ENCODE assay signal across 15 cellular contexts in the genomic region with DNA sequence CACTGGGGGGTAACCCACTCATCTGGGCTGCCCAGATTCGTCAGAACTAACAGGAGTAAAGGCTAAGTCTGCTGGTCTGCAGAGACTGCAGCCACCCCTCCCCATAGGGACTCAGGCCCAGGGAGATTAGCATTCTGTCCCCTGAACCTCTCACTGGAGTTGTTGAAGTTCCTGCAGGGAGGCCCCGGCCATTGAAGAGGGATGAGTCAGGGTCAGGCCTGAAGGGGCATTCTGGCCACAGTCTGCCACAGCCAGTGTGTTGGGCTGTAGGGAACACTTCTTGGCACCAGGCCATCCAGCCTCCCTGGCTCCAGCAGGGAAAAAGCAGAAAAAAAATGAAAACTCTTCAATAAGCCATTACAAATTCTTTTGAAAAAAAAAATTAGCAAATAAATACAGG. TPM values are rescaled to one million over a fixed set of nuclear protein-coding genes. Genes with fewer than 3 reads are reported as not detected.
DNase-seq lines count a peak whose midpoint lies in the region; ATAC-seq and TF ChIP-seq lines count a peak whose summit lies in the region.
"Had no signal": no experiment of that assay in that cellular context is flagged by ENCODE, and none has a peak within 500 bp of the region (broad histone marks: within the 10 kb centered on the region; RNA-seq: fewer than 3 reads in every experiment).

No MANE protein-coding gene starts in this region.

- ATAC-seq in Right ventricle myocardium inferior (no peak), heart left ventricle (no peak)
- no peak for ATAC-seq in stimulated activated effector memory CD8-positive, alpha-beta T cell treated with anti-CD3 and anti-CD28 coated beads, Interleukin-12 subunit alpha, Interleukin-12 subunit beta, amount 100 ng/mL, for 72 hours

- H3K36me3 ChIP-seq in heart left ventricle (no peaks in the 10 kb centered on the region), SJSA1 (no peaks in the 10 kb centered on the region), thyroid gland (no peaks in the 10 kb centered on the region)
- H3K36me3 ChIP-seq: tibial nerve had no signal

- TF ChIP-seq CTCF in heart left ventricle (IDR thresholded peaks at IDR 0.05): no peak
- TF ChIP-seq CTCF in foreskin fibroblast (IDR thresholded peaks at IDR 0.05; ENCODE audit: low read depth, low read length): no peak
- TF ChIP-seq CTCF in thyroid gland (IDR thresholded peaks at IDR 0.05): no peak

- intact Hi-C loops in Right ventricle myocardium inferior (cut with DNase I): no loop called here
- intact Hi-C loops in heart left ventricle (cut with DNase I): loop anchor here in 1 of 10 donors (5.0 kb wide), 1 partner anchor 197 kb away; no protein-coding TSS in a partner anchor
- intact Hi-C loops in thyroid gland (cut with DNase I): no loop called here

- no peak overlapping the region for H3K4me3 ChIP-seq in heart left ventricle
- no peak overlapping the region for H3K4me3 ChIP-seq in SJSA1
- H3K4me3 ChIP-seq in foreskin fibroblast (ENCODE audit: low read depth in 1 of 2, low read length in 2 of 2): no peak overlapping the region
- no peak overlapping the region for H3K4me3 ChIP-seq in thyroid gland (replicated peaks in 1 of 3)
- H3K4me3 ChIP-seq: coronary artery, tibial nerve had no signal

- H3K4me1 ChIP-seq in heart left ventricle (no peaks in the 10 kb centered on the region), SJSA1 (replicated peaks) (peaks cover 11% of the 10 kb centered on the region), thyroid gland (peaks cover 0 to 5% of the 10 kb centered on the region in 2 donors)

- H3K27ac ChIP-seq in heart left ventricle (no peak overlapping the region), SJSA1 (no peak overlapping the region), thyroid gland (no peak overlapping the region)
- H3K27ac ChIP-seq: coronary artery, tibial nerve had no signal

- 47 to 66% (median 58%) methylated on average over 2 of the region's 2 CpGs for WGBS in heart left ventricle, 4 donors
- WGBS in thyroid gland, 2 donors: 42% methylated on average over 2 of the region's 2 CpGs

- DNase-seq in Right ventricle myocardium inferior (ENCODE audit: missing footprints) (peak; percentile 53), heart left ventricle (no peak), SJSA1 (ENCODE audit: low read depth in 1 of 2, low spot score in 2 of 2) (peak; percentile 72 to 89), foreskin fibroblast (peak; percentile 33 to 64), thyroid gland (peak; percentile 26 to 51), NCI-H774 (lab: John Stamatoyannopoulos, UW) (no peak)
- no peak for DNase-seq in activated CD8-positive, alpha-beta memory T cell treated with anti-CD3 and anti-CD28 coated beads, Interleukin-2, amount 50 U/mL, for 4 hours
- no peak for DNase-seq in stimulated activated effector memory CD8-positive, alpha-beta T cell treated with anti-CD3 and anti-CD28 coated beads, Interleukin-12 subunit alpha, Interleukin-12 subunit beta, amount 100 ng/mL, for 72 hours (ENCODE audit: low spot score in 2 of 2)
- DNase-seq: activated B cell treated with CpG ODN at 0.5 μM for 24 hours, KG1, NCI-H1694, SK-N-SH had no signal

- no peaks in the 10 kb centered on the region for H3K36me3 Mint-ChIP-seq in stimulated activated effector memory CD8-positive, alpha-beta T cell treated with anti-CD3 and anti-CD28 coated beads, Interleukin-12 subunit alpha, Interleukin-12 subunit beta, amount 100 ng/mL, for 72 hours

- peaks cover 0 to 10% (median 0%) of the 10 kb centered on the region in 12 donors for H3K9me3 ChIP-seq in heart left ventricle
- no peaks in the 10 kb centered on the region for H3K9me3 ChIP-seq in SJSA1 (replicated peaks)
- H3K9me3 ChIP-seq in thyroid gland: no peaks in the 10 kb centered on the region
- H3K9me3 ChIP-seq: SK-N-SH had no signal

- H3K27ac Mint-ChIP-seq in stimulated activated effector memory CD8-positive, alpha-beta T cell treated with anti-CD3 and anti-CD28 coated beads, Interleukin-12 subunit alpha, Interleukin-12 subunit beta, amount 100 ng/mL, for 72 hours: no peak overlapping the region
- H3K27ac Mint-ChIP-seq: activated B cell treated with CpG ODN at 0.5 μM for 24 hours had no signal

- no peak for TF ChIP-seq POLR2A in heart left ventricle (IDR thresholded peaks at IDR 0.05)
- TF ChIP-seq POLR2A in thyroid gland (IDR thresholded peaks at IDR 0.05): no peak

- H3K4me3 Mint-ChIP-seq in stimulated activated effector memory CD8-positive, alpha-beta T cell treated with anti-CD3 and anti-CD28 coated beads, Interleukin-12 subunit alpha, Interleukin-12 subunit beta, amount 100 ng/mL, for 72 hours: no peak overlapping the region
- H3K4me3 Mint-ChIP-seq: activated B cell treated with CpG ODN at 0.5 μM for 24 hours had no signal

- no peaks in the 10 kb centered on the region for H3K9me3 Mint-ChIP-seq in stimulated activated effector memory CD8-positive, alpha-beta T cell treated with anti-CD3 and anti-CD28 coated beads, Interleukin-12 subunit alpha, Interleukin-12 subunit beta, amount 100 ng/mL, for 72 hours

- no peaks in the 10 kb centered on the region for H3K4me1 Mint-ChIP-seq in stimulated activated effector memory CD8-positive, alpha-beta T cell treated with anti-CD3 and anti-CD28 coated beads, Interleukin-12 subunit alpha, Interleukin-12 subunit beta, amount 100 ng/mL, for 72 hours
- H3K4me1 Mint-ChIP-seq: activated B cell treated with CpG ODN at 0.5 μM for 24 hours had no signal

- no peaks in the 10 kb centered on the region for H3K27me3 ChIP-seq in heart left ventricle
- no peaks in the 10 kb centered on the region for H3K27me3 ChIP-seq in SJSA1 (replicated peaks)
- H3K27me3 ChIP-seq in thyroid gland: no peaks in the 10 kb centered on the region
- H3K27me3 ChIP-seq: tibial nerve had no signal

RNA-seq across cellular contexts. Expression of gene KLRK1, which starts 35.3 kb away (rescaled TPM):
- 1.2 TPM for total RNA-seq in Right ventricle myocardium inferior
- total RNA-seq in heart left ventricle: 1 to 10 TPM in 2 of 9 donors, under 1 TPM in 5, not detected in 2; 0.45 to 6.6 (median 0.49) TPM
- polyA plus RNA-seq in heart left ventricle: under 1 TPM; 0.28 to 0.69 TPM
- total RNA-seq in SJSA1 (2014; rRNA removed; shearing (Covaris generic)): not detected in 2 replicates
- total RNA-seq in thyroid gland: 1 to 10 TPM; 1.1 to 6.4 (median 3.8) TPM
- polyA plus RNA-seq: AG04450, SK-N-SH had no signal

RNA-seq across cellular contexts. Expression of gene KLRD1, which starts 46.8 kb away (rescaled TPM):
- total RNA-seq in Right ventricle myocardium inferior (2.3 TPM), heart left ventricle (1 to 10 TPM in 3 of 9 donors, under 1 TPM in 6; 0.25 to 7.4 (median 0.93) TPM), thyroid gland (1 to 10 TPM; 1.1 to 3.8 (median 2.5) TPM)
- polyA plus RNA-seq in heart left ventricle: 1 to 10 TPM in 1 of 2 donors, under 1 TPM in 1; 0.25 to 1.1 TPM
- 0.08 TPM in 1 of 2 replicates, not detected in the other for total RNA-seq in SJSA1 (2014; rRNA removed; shearing (Covaris generic))
- polyA plus RNA-seq: SK-N-SH had no signal

RNA-seq across cellular contexts. Expression of gene KLRC4, which starts 55.1 kb away (rescaled TPM):
- not detected for total RNA-seq in Right ventricle myocardium inferior
- total RNA-seq in heart left ventricle: 1 to 10 TPM in 1 of 9 donors, not detected in 8; 1.1 TPM
- not detected for polyA plus RNA-seq in heart left ventricle
- total RNA-seq in SJSA1 (2014; rRNA removed; shearing (Covaris generic)): not detected in 2 replicates
- total RNA-seq in thyroid gland: 1 to 10 TPM in 1 of 4 donors, not detected in 3; 2.4 TPM
- total RNA-seq: activated B cell treated with CpG ODN at 0.5 μM for 24 hours, tibial nerve had no signal
- polyA plus RNA-seq: AG04450, SK-N-SH had no signal

Comparison
In these comparisons a context has a peak if more than half of its experiments do, and no peak if none do; other contexts are left out.
1. DNase-seq: peak in Right ventricle myocardium inferior (single experiment), SJSA1 (2 of 2), foreskin fibroblast (2 of 2) and thyroid gland (2 of 2); none in heart left ventricle (0 of 5), NCI-H774 (single experiment), activated CD8-positive, alpha-beta memory T cell treated with anti-CD3 and anti-CD28 coated beads, Interleukin-2, amount 50 U/mL, for 4 hours (single experiment) and stimulated activated effector memory CD8-positive, alpha-beta T cell treated with anti-CD3 and anti-CD28 coated beads, Interleukin-12 subunit alpha, Interleukin-12 subunit beta, amount 100 ng/mL, for 72 hours (0 of 2).